In genomic region chr12:103431387-103431786, GRCh38 we compare ENCODE assay signal across 14 cellular contexts.
"Had no signal": no experiment of that assay in that cellular context is flagged by ENCODE, and none has a peak within 500 bp of the region (broad histone marks: within the 10 kb centered on the region; RNA-seq: fewer than 3 reads in every experiment).

No MANE protein-coding gene starts in this region.

- ATAC-seq: activated CD4-positive, CD25-positive, alpha-beta regulatory T cell treated with anti-CD3 and anti-CD28 coated beads, Interleukin-2, amount 50 U/mL, for 24 hours; effector memory CD8-positive, alpha-beta T cell; sciatic nerve had no signal

- H3K27me3 ChIP-seq: brain microvascular endothelial cell, spleen, upper lobe of right lung had no signal

- H3K4me3 Mint-ChIP-seq: activated naive CD8-positive, alpha-beta T cell; effector memory CD8-positive, alpha-beta T cell had no signal

- H3K9me3 ChIP-seq: upper lobe of right lung had no signal

- H3K36me3 ChIP-seq: brain microvascular endothelial cell, left ventricle myocardium inferior, spleen, upper lobe of right lung had no signal

- H3K4me3 ChIP-seq: left ventricle myocardium inferior, spleen, upper lobe of right lung had no signal

- H3K4me1 ChIP-seq: left ventricle myocardium inferior, upper lobe of right lung had no signal

- H3K27ac ChIP-seq: brain microvascular endothelial cell, epithelial cell of prostate, left ventricle myocardium inferior, spleen, upper lobe of right lung had no signal

- H3K27me3 Mint-ChIP-seq: activated naive CD8-positive, alpha-beta T cell; effector memory CD8-positive, alpha-beta T cell had no signal

- DNase-seq: activated CD4-positive, alpha-beta T cell treated with anti-CD3 and anti-CD28 coated beads, Interleukin-2, amount 50 U/mL, for 48 hours; activated gamma-delta T cell; activated T-cell treated with anti-CD3 and anti-CD28 coated beads, Interleukin-2, amount 50 U/mL, for 48 hours; brain microvascular endothelial cell; effector memory CD8-positive, alpha-beta T cell; left ventricle myocardium inferior; spleen; stimulated activated CD4-positive, alpha-beta T cell treated with anti-CD3 and anti-CD28 coated beads, Interleukin-1b, Interleukin-23, amount 100 ng/mL, for 48 hours; stimulated activated naive CD4-positive, alpha-beta T cell treated with Interleukin-2 at 50 U/mL for 16 hours; upper lobe of right lung had no signal
